8 cellular contexts compared by ENCODE assay signal in genomic region chr20:23161244-23161875, GRCh38.
A peak's percentile ranks its signal among the peaks of the same experiment; 100 is the strongest.
DNase-seq lines count a peak whose midpoint lies in the region; ATAC-seq and TF ChIP-seq lines count a peak whose summit lies in the region.

No MANE protein-coding gene starts in this region.

- H3K27ac ChIP-seq in thyroid gland (peak overlapping the region in 2 of 3 donors; percentile 14 to 22), ovary (no peak overlapping the region)

- DNase-seq in SIG-M5 treated with dmso at 0.1 percent for 504 hours (lab: John Stamatoyannopoulos, UW; ENCODE audit: unreplicated experiment) (peak; percentile 50), SIG-M5 (lab: John Stamatoyannopoulos, UW) (no peak), T-helper 17 cell (no peak), left cardiac atrium (no peak), thyroid gland (no peak), NCI-H82 treated with DMSO at 0.1 percent for 48 hours (lab: John Stamatoyannopoulos, UW; ENCODE audit: unreplicated experiment) (no peak), ovary (no peak), SHP77 treated with DMSO at 0.1 percent for 48 hours (lab: John Stamatoyannopoulos, UW) (no peak)

- no peak overlapping the region for H3K4me3 Mint-ChIP-seq in T-helper 17 cell

- TF ChIP-seq CTCF in thyroid gland (IDR thresholded peaks at IDR 0.05) (no peak), ovary (IDR thresholded peaks at IDR 0.05) (no peak)

- H3K4me1 Mint-ChIP-seq in T-helper 17 cell, result peaks cover 12% of the 10 kb centered on the region

- TF ChIP-seq POLR2A in thyroid gland (IDR thresholded peaks at IDR 0.05) (no peak), ovary (IDR thresholded peaks at IDR 0.05) (no peak)

- TF ChIP-seq EP300 in ovary (IDR thresholded peaks at IDR 0.05), result no peak

- no peaks in the 10 kb centered on the region for H3K36me3 Mint-ChIP-seq in T-helper 17 cell (ENCODE audit: low read depth)

- H3K4me3 ChIP-seq in thyroid gland (replicated peaks in 1 of 3), result no peak overlapping the region
- no peak overlapping the region for H3K4me3 ChIP-seq in ovary

- H3K36me3 ChIP-seq in thyroid gland (no peaks in the 10 kb centered on the region), ovary (no peaks in the 10 kb centered on the region)

- ATAC-seq in T-helper 17 cell (no peak), left cardiac atrium (peak; percentile 6 to 33)

- H3K4me1 ChIP-seq in thyroid gland (peaks cover 11 to 36% of the 10 kb centered on the region in 2 donors), ovary (ENCODE audit: insufficient read depth) (peaks cover 6% of the 10 kb centered on the region)

- WGBS in thyroid gland, 2 donors, result 84 to 97% methylated on average over 3 to 11 of the region's 17 CpGs
- whole genome bisulfite sequencing in ovary, 3 donors, result 72 to 75% (median 73%) methylated on average over 17 of the region's 17 CpGs

- H3K27me3 ChIP-seq in thyroid gland, result no peaks in the 10 kb centered on the region
- no peaks in the 10 kb centered on the region for H3K27me3 ChIP-seq in ovary

- intact Hi-C loops in left cardiac atrium (cut with DNase I) (no loop called here), thyroid gland (cut with DNase I) (no loop called here), ovary (cut with DNase I) (no loop called here)

- H3K9me3 ChIP-seq in T-helper 17 cell (ENCODE audit: control insufficient read depth, low read length, poor library complexity, severe bottlenecking) (no peaks in the 10 kb centered on the region), thyroid gland (no peaks in the 10 kb centered on the region), ovary (no peaks in the 10 kb centered on the region)

- peak overlapping the region; percentile 77 for H3K27ac Mint-ChIP-seq in T-helper 17 cell

- peaks cover 2% of the 10 kb centered on the region for H3K27me3 Mint-ChIP-seq in T-helper 17 cell

Comparison
In these comparisons a context has a peak if more than half of its experiments do, and no peak if none do; other contexts are left out.
1. H3K27ac ChIP-seq: peak in thyroid gland (2 of 3); none in ovary (0 of 2).